ENCODE assay signal across 8 cellular contexts in genomic region chr17:35312790-35313711, GRCh38.
A peak's percentile ranks its signal among the peaks of the same experiment; 100 is the strongest.
DNase-seq lines count a peak whose midpoint lies in the region; ATAC-seq and TF ChIP-seq lines count a peak whose summit lies in the region.

No MANE protein-coding gene starts in this region.

- H3K4me3 ChIP-seq in epithelial cell of proximal tubule (ENCODE audit: low read depth, low read length) (no peak overlapping the region), mucosa of rectum (ENCODE audit: low read length in 2 of 2) (peak overlapping the region; percentile 33 to 69)

- CTCF ChIA-PET in activated CD8-positive, alpha-beta memory T cell treated with anti-CD3 and anti-CD28 coated beads, Interleukin-2, amount 10 ng/mL, durations not matched to agents 7 days and 5 days (lab: Charles Lee) = interaction anchor here (0.6 to 4.9 kb wide), 51 partner anchors 10 to 455 kb away, joined by 3 to 84 read pairs (median 4); partner anchors contain the start of genes PEX12, SLFN11, SLFN12L and SLFN13

- peak; percentile 76 for TF ChIP-seq CTCF in epithelial cell of proximal tubule (conservative IDR thresholded peaks at IDR 0.05; ENCODE audit: low read depth, low read length)

- no peaks in the 10 kb centered on the region for H3K36me3 ChIP-seq in mucosa of rectum (ENCODE audit: control insufficient read depth in 2 of 2, insufficient read depth in 2 of 2, low read length in 2 of 2)

- peaks cover 6% of the 10 kb centered on the region for H3K36me3 Mint-ChIP-seq in activated CD8-positive, alpha-beta memory T cell treated with anti-CD3 and anti-CD28 coated beads, Interleukin-2, amount 10 ng/mL, durations not matched to agents 7 days and 5 days

- no peaks in the 10 kb centered on the region for H3K9me3 Mint-ChIP-seq in activated CD8-positive, alpha-beta memory T cell treated with anti-CD3 and anti-CD28 coated beads, Interleukin-2, amount 10 ng/mL, durations not matched to agents 7 days and 5 days (ENCODE audit: low read depth)

- H3K9ac ChIP-seq in mucosa of rectum (ENCODE audit: low read depth in 1 of 2, low read length in 2 of 2) = peak overlapping the region; percentile 44 to 81

- H3K9me3 ChIP-seq in mucosa of rectum (ENCODE audit: control insufficient read depth in 2 of 2, low read length in 2 of 2) = no peaks in the 10 kb centered on the region

- peak overlapping the region; percentile 50 to 70 for H3K27ac ChIP-seq in mucosa of rectum (ENCODE audit: low read depth in 2 of 2, low read length in 2 of 2)

- H3K4me3 Mint-ChIP-seq in activated CD8-positive, alpha-beta memory T cell treated with anti-CD3 and anti-CD28 coated beads, Interleukin-2, amount 10 ng/mL, durations not matched to agents 7 days and 5 days = peak overlapping the region; percentile 91

- ATAC-seq in HG03342 (IDR thresholded peaks at IDR 0.05; ENCODE audit: unreplicated experiment) = peak; percentile 71
- peak; percentile 91 for ATAC-seq in activated CD8-positive, alpha-beta memory T cell treated with anti-CD3 and anti-CD28 coated beads, Interleukin-2, amount 10 ng/mL, durations not matched to agents 7 days and 5 days

- peaks cover 42% of the 10 kb centered on the region for H3K4me1 Mint-ChIP-seq in activated CD8-positive, alpha-beta memory T cell treated with anti-CD3 and anti-CD28 coated beads, Interleukin-2, amount 10 ng/mL, durations not matched to agents 7 days and 5 days

- no peaks in the 10 kb centered on the region for H3K27me3 ChIP-seq in mucosa of rectum (ENCODE audit: control insufficient read depth in 2 of 2, insufficient read depth in 2 of 2, low read length in 2 of 2)

- no peaks in the 10 kb centered on the region for H3K27me3 Mint-ChIP-seq in activated CD8-positive, alpha-beta memory T cell treated with anti-CD3 and anti-CD28 coated beads, Interleukin-2, amount 10 ng/mL, durations not matched to agents 7 days and 5 days

- H3K27ac Mint-ChIP-seq in activated CD8-positive, alpha-beta memory T cell treated with anti-CD3 and anti-CD28 coated beads, Interleukin-2, amount 10 ng/mL, durations not matched to agents 7 days and 5 days = peak overlapping the region; percentile 93

- DNase-seq in SIG-M5 treated with dmso at 0.1 percent for 504 hours (lab: John Stamatoyannopoulos, UW; ENCODE audit: unreplicated experiment) = peak; percentile 75
- no peak for DNase-seq in SIG-M5 (lab: John Stamatoyannopoulos, UW)
- peak; percentile 76 for DNase-seq in NK-92 treated with Interleukin-12 subunit alpha and Interleukin-12 subunit beta, amount 100 ng/mL, for 24 hours (lab: John Stamatoyannopoulos, UW)
- peak; percentile 95 for DNase-seq in activated CD8-positive, alpha-beta memory T cell treated with anti-CD3 and anti-CD28 coated beads, Interleukin-2, amount 10 ng/mL, durations not matched to agents 7 days and 5 days
- peak; percentile 16 for DNase-seq in epithelial cell of proximal tubule (ENCODE audit: low read depth)
- DNase-seq in stimulated activated CD8-positive, alpha-beta memory T cell treated with anti-CD3 and anti-CD28 coated beads, Interleukin-4, amount 100 ng/mL, for 1 hour (ENCODE audit: low read depth in 2 of 2, low spot score in 1 of 2) = peak; percentile 59 to 77

- peaks cover 6 to 10% of the 10 kb centered on the region in 2 donors for H3K4me1 ChIP-seq in mucosa of rectum (ENCODE audit: control insufficient read depth in 2 of 2, insufficient read depth in 2 of 2, low read length in 2 of 2)
